ENCODE assay signal across 8 cellular contexts in the genomic region with DNA sequence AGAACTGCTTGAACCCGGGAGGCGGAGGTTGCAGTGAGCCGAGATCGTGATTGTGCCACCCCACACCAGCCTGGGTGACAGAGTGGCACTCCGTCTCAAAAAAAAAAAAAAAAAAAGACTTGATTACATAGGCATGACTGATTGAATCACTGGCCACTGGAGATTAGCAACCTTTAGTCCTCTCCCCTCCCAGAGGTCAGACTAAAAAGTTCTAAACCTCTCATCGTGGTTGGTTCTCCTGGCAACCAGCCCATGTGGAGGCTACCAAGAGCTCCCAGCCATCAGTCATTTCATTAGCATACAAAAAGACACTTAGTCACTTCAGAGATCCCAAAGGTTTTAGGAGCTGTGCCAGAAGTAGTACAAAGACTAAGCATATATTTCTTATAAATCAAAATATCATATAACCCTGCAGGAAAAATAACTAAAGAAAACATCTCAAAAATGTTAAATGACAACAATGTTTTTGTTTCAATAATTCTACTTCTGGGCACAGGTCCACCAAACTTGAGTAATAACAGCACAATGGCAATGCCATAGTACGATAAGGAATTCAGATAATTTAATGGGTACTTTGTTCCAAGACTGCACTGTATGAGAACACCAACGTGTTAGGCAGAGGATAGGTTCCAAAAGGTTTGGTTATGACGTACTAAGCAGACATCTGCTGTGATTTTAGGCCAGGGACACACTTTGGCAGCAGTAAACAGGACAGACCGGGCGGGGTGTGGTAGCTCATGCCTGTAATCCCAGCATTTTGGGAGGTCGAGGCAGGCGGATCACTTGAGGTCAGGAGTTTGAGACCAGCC. TPM values are rescaled to one million over a fixed set of nuclear protein-coding genes. Genes with fewer than 3 reads are reported as not detected.
A peak's percentile ranks its signal among the peaks of the same experiment; 100 is the strongest.
DNase-seq lines count a peak whose midpoint lies in the region; ATAC-seq and TF ChIP-seq lines count a peak whose summit lies in the region.

No MANE protein-coding gene starts in this region.

- no peaks in the 10 kb centered on the region for H3K36me3 ChIP-seq in PC-9 (ENCODE audit: low read depth)

- H3K27me3 Mint-ChIP-seq in activated CD8-positive, alpha-beta T cell treated with anti-CD3 and anti-CD28 coated beads for 36 hours: no peaks in the 10 kb centered on the region
- H3K27me3 Mint-ChIP-seq in activated CD8-positive, alpha-beta T cell treated with anti-CD3 and anti-CD28 coated beads, Interleukin-2, amount 10 ng/mL, durations not matched to agents 7 days and 5 days (ENCODE audit: low read depth): no peaks in the 10 kb centered on the region
- H3K27me3 Mint-ChIP-seq in glutamatergic neuron (ENCODE audit: unreplicated experiment): no peaks in the 10 kb centered on the region

- DNase-seq in activated CD8-positive, alpha-beta T cell treated with anti-CD3 and anti-CD28 coated beads for 36 hours: peak; percentile 51
- DNase-seq in activated CD8-positive, alpha-beta T cell treated with anti-CD3 and anti-CD28 coated beads, Interleukin-2, amount 10 ng/mL, durations not matched to agents 7 days and 5 days: no peak
- DNase-seq in PC-9: peak; percentile 88 to 96
- DNase-seq in retinal pigment epithelial cell (ENCODE audit: low read depth): peak; percentile 94
- DNase-seq in activated CD8-positive, alpha-beta memory T cell treated with anti-CD3 and anti-CD28 coated beads for 24 hours: no peak
- no peak for DNase-seq in glutamatergic neuron

- H3K4me1 ChIP-seq in PC-9 (replicated peaks; ENCODE audit: insufficient read depth): peaks cover 26% of the 10 kb centered on the region

- H4K20me1 ChIP-seq in PC-9 (ENCODE audit: insufficient read depth): peaks cover 7% of the 10 kb centered on the region; the same call in 1 of the 2 replicates

- no peaks in the 10 kb centered on the region for H3K27me3 ChIP-seq in PC-9 (ENCODE audit: insufficient read depth, low read depth)

- BruUV-seq in PC-9 (replicated peaks; lab: Mats Ljungman, UMichigan): no TSS peak

- H3K27ac Mint-ChIP-seq in activated CD8-positive, alpha-beta T cell treated with anti-CD3 and anti-CD28 coated beads for 36 hours: no peak overlapping the region
- no peak overlapping the region for H3K27ac Mint-ChIP-seq in activated CD8-positive, alpha-beta T cell treated with anti-CD3 and anti-CD28 coated beads, Interleukin-2, amount 10 ng/mL, durations not matched to agents 7 days and 5 days
- H3K27ac Mint-ChIP-seq in glutamatergic neuron (ENCODE audit: unreplicated experiment): no peak overlapping the region

- H3K9me2 ChIP-seq in PC-9 (ENCODE audit: insufficient read depth): no peaks in the 10 kb centered on the region

- no peak overlapping the region for H3K4me3 ChIP-seq in PC-9
- H3K4me3 ChIP-seq in retinal pigment epithelial cell (ENCODE audit: low read length): no peak overlapping the region

- no peaks in the 10 kb centered on the region for H3K9me3 ChIP-seq in PC-9 (ENCODE audit: insufficient read depth, low read depth)

- H3K9me3 Mint-ChIP-seq in activated CD8-positive, alpha-beta T cell treated with anti-CD3 and anti-CD28 coated beads for 36 hours: no peaks in the 10 kb centered on the region
- H3K9me3 Mint-ChIP-seq in activated CD8-positive, alpha-beta T cell treated with anti-CD3 and anti-CD28 coated beads, Interleukin-2, amount 10 ng/mL, durations not matched to agents 7 days and 5 days (ENCODE audit: insufficient read depth): no peaks in the 10 kb centered on the region
- no peaks in the 10 kb centered on the region for H3K9me3 Mint-ChIP-seq in glutamatergic neuron (ENCODE audit: unreplicated experiment)

- POLR2A ChIA-PET in activated CD8-positive, alpha-beta T cell treated with anti-CD3 and anti-CD28 coated beads for 36 hours (lab: Charles Lee): no interaction called here
- POLR2A ChIA-PET in activated CD8-positive, alpha-beta T cell treated with anti-CD3 and anti-CD28 coated beads, Interleukin-2, amount 10 ng/mL, durations not matched to agents 7 days and 5 days (lab: Charles Lee): no interaction called here
- POLR2A ChIA-PET in PC-9 (lab: Charles Lee; ENCODE audit: unreplicated experiment): interaction anchor here (0.5 to 0.7 kb wide), 5 partner anchors 27 to 138 kb away, joined by 4 to 25 read pairs (median 5); no protein-coding TSS in a partner anchor

- no peak overlapping the region for H3K4me3 Mint-ChIP-seq in activated CD8-positive, alpha-beta T cell treated with anti-CD3 and anti-CD28 coated beads for 36 hours
- H3K4me3 Mint-ChIP-seq in activated CD8-positive, alpha-beta T cell treated with anti-CD3 and anti-CD28 coated beads, Interleukin-2, amount 10 ng/mL, durations not matched to agents 7 days and 5 days: no peak overlapping the region
- H3K4me3 Mint-ChIP-seq in glutamatergic neuron (ENCODE audit: unreplicated experiment): no peak overlapping the region

- no peak overlapping the region for H2AFZ ChIP-seq in PC-9

- peak overlapping the region; percentile 46 for H3K4me2 ChIP-seq in PC-9

- H3K36me3 Mint-ChIP-seq in activated CD8-positive, alpha-beta T cell treated with anti-CD3 and anti-CD28 coated beads for 36 hours (ENCODE audit: low read depth): peaks cover 7% of the 10 kb centered on the region
- H3K36me3 Mint-ChIP-seq in activated CD8-positive, alpha-beta T cell treated with anti-CD3 and anti-CD28 coated beads, Interleukin-2, amount 10 ng/mL, durations not matched to agents 7 days and 5 days (ENCODE audit: low read depth): peaks cover 17% of the 10 kb centered on the region
- H3K36me3 Mint-ChIP-seq in glutamatergic neuron (ENCODE audit: unreplicated experiment): no peaks in the 10 kb centered on the region

- peaks cover 56% of the 10 kb centered on the region for H3K79me2 ChIP-seq in PC-9 (ENCODE audit: low read depth)

- TF ChIP-seq CTCF in activated CD8-positive, alpha-beta T cell treated with anti-CD3 and anti-CD28 coated beads for 36 hours (IDR thresholded peaks at IDR 0.05): no peak
- TF ChIP-seq CTCF in PC-9 (conservative IDR thresholded peaks at IDR 0.05): no peak
- no peak for TF ChIP-seq CTCF in retinal pigment epithelial cell (conservative IDR thresholded peaks at IDR 0.05; ENCODE audit: low read depth, low read length)
- no peak for TF ChIP-seq CTCF in glutamatergic neuron (IDR thresholded peaks at IDR 0.05; ENCODE audit: partially characterized antibody, unreplicated experiment)

- peaks cover 52% of the 10 kb centered on the region for H3K4me1 Mint-ChIP-seq in activated CD8-positive, alpha-beta T cell treated with anti-CD3 and anti-CD28 coated beads for 36 hours (ENCODE audit: low read depth)
- H3K4me1 Mint-ChIP-seq in activated CD8-positive, alpha-beta T cell treated with anti-CD3 and anti-CD28 coated beads, Interleukin-2, amount 10 ng/mL, durations not matched to agents 7 days and 5 days (ENCODE audit: low read depth): peaks cover 55% of the 10 kb centered on the region
- H3K4me1 Mint-ChIP-seq in glutamatergic neuron (ENCODE audit: low read depth, unreplicated experiment): peaks cover 7% of the 10 kb centered on the region

- CTCF ChIA-PET in activated CD8-positive, alpha-beta T cell treated with anti-CD3 and anti-CD28 coated beads for 36 hours (lab: Charles Lee): no interaction called here
- CTCF ChIA-PET in activated CD8-positive, alpha-beta T cell treated with anti-CD3 and anti-CD28 coated beads, Interleukin-2, amount 10 ng/mL, durations not matched to agents 7 days and 5 days (lab: Charles Lee): interaction anchor here (0.9 kb wide), 1 partner anchor 17 kb away, joined by 6 read pairs; no protein-coding TSS in a partner anchor
- CTCF ChIA-PET in PC-9 (lab: Charles Lee): interaction anchor here (0.5 kb wide), 1 partner anchor 24 kb away, joined by 3 read pairs; no protein-coding TSS in a partner anchor

- intact Hi-C loops in activated CD8-positive, alpha-beta T cell treated with anti-CD3 and anti-CD28 coated beads for 36 hours (cut with micrococcal nuclease): no loop called here
- intact Hi-C loops in PC-9 (cut with micrococcal nuclease; ENCODE audit: unreplicated experiment): loop anchor here (2.0 kb wide), 2 partner anchors 18 to 192 kb away; partner anchors contain the start of gene USP48

- peaks cover 14% of the 10 kb centered on the region; the same call in 1 of the 2 replicates for H3F3A ChIP-seq in PC-9 (ENCODE audit: insufficient read depth, low read depth)

- ATAC-seq in activated CD8-positive, alpha-beta T cell treated with anti-CD3 and anti-CD28 coated beads for 36 hours: peak; percentile 46
- no peak for ATAC-seq in activated CD8-positive, alpha-beta T cell treated with anti-CD3 and anti-CD28 coated beads, Interleukin-2, amount 10 ng/mL, durations not matched to agents 7 days and 5 days
- ATAC-seq in esophagus mucosa: peak; percentile 86
- no peak for ATAC-seq in HG03520 (IDR thresholded peaks at IDR 0.05; ENCODE audit: unreplicated experiment)

- H3K27ac ChIP-seq in PC-9: peak overlapping the region; percentile 60

RNA-seq across cellular contexts. Expression of gene USP48, which starts 18.1 kb away (rescaled TPM):
- total RNA-seq in activated CD8-positive, alpha-beta T cell treated with anti-CD3 and anti-CD28 coated beads for 36 hours: 10 to 100 TPM; 72.1 to 72.4 TPM
- total RNA-seq in activated CD8-positive, alpha-beta T cell treated with anti-CD3 and anti-CD28 coated beads, Interleukin-2, amount 10 ng/mL, durations not matched to agents 7 days and 5 days: 10 to 100 TPM; 71.3 to 74.9 TPM
- total RNA-seq in PC-9 (2021): 63.1 and 63.5 TPM in 2 replicates
- total RNA-seq in esophagus mucosa: 37.3 TPM
- 78.7 TPM for total RNA-seq in glutamatergic neuron (ENCODE audit: unreplicated experiment)

RNA-seq across cellular contexts. Expression of gene LDLRAD2, which starts 47.2 kb away (rescaled TPM):
- under 1 TPM in 1 of 2 experiments, not detected in 1; 0.07 TPM for total RNA-seq in activated CD8-positive, alpha-beta T cell treated with anti-CD3 and anti-CD28 coated beads for 36 hours
- not detected for total RNA-seq in activated CD8-positive, alpha-beta T cell treated with anti-CD3 and anti-CD28 coated beads, Interleukin-2, amount 10 ng/mL, durations not matched to agents 7 days and 5 days
- total RNA-seq in PC-9 (2021): not detected in 2 replicates
- 0.04 TPM for total RNA-seq in esophagus mucosa
- total RNA-seq in glutamatergic neuron (ENCODE audit: unreplicated experiment): not detected

Comparison
In these comparisons a context has a peak if more than half of its experiments do, and no peak if none do; other contexts are left out.
1. ATAC-seq: peak in activated CD8-positive, alpha-beta T cell treated with anti-CD3 and anti-CD28 coated beads for 36 hours (single experiment) and esophagus mucosa (single experiment); none in activated CD8-positive, alpha-beta T cell treated with anti-CD3 and anti-CD28 coated beads, Interleukin-2, amount 10 ng/mL, durations not matched to agents 7 days and 5 days (single experiment) and HG03520 (single experiment).
2. DNase-seq: peak in activated CD8-positive, alpha-beta T cell treated with anti-CD3 and anti-CD28 coated beads for 36 hours (single experiment), PC-9 (2 of 2) and retinal pigment epithelial cell (single experiment); none in activated CD8-positive, alpha-beta T cell treated with anti-CD3 and anti-CD28 coated beads, Interleukin-2, amount 10 ng/mL, durations not matched to agents 7 days and 5 days (single experiment), activated CD8-positive, alpha-beta memory T cell treated with anti-CD3 and anti-CD28 coated beads for 24 hours (single experiment) and glutamatergic neuron (single experiment).